In genomic region chr17:28381141-28381825, GRCh38 we compare ENCODE assay signal across 12 cellular contexts. TPM values are rescaled to one million over a fixed set of nuclear protein-coding genes. Genes with fewer than 3 reads are reported as not detected.
DNase-seq lines count a peak whose midpoint lies in the region; ATAC-seq, FAIRE-seq and TF ChIP-seq lines count a peak whose summit lies in the region.
"Had no signal": no experiment of that assay in that cellular context is flagged by ENCODE, and none has a peak within 500 bp of the region (broad histone marks: within the 10 kb centered on the region; RNA-seq: fewer than 3 reads in every experiment).

No MANE protein-coding gene starts in this region.

- CTCF ChIA-PET in A549 (lab: Yijun Ruan, JAX): interaction anchor here (2.0 kb wide), 1 partner anchor 36 kb away, joined by 6 read pairs; no protein-coding TSS in a partner anchor

- POLR2A ChIA-PET in A549 (lab: Yijun Ruan, JAX): interaction anchor here (1.5 kb wide), 1 partner anchor 11 kb away, joined by 9 read pairs; the partner anchor contains the start of gene VTN

- H3K4me1 ChIP-seq in A549 (peaks cover 20% of the 10 kb centered on the region), HUES48 (ENCODE audit: control insufficient read depth, insufficient read depth, low read length) (no peaks in the 10 kb centered on the region), colonic mucosa (no peaks in the 10 kb centered on the region)
- H3K4me1 ChIP-seq: SJSA1 had no signal

- H3K36me3 ChIP-seq in HUES48 (ENCODE audit: control insufficient read depth, insufficient read depth, low read length) (no peaks in the 10 kb centered on the region), colonic mucosa (no peaks in the 10 kb centered on the region)

- H3K9me3 ChIP-seq in A549 (no peaks in the 10 kb centered on the region), HUES48 (ENCODE audit: control insufficient read depth, insufficient read depth, low read length) (no peaks in the 10 kb centered on the region), colonic mucosa (no peaks in the 10 kb centered on the region)
- H3K9me3 ChIP-seq: SJSA1 had no signal

- intact Hi-C loops in colonic mucosa (cut with DNase I): loop anchor here (5.0 kb wide), 1 partner anchor 36 kb away; no protein-coding TSS in a partner anchor

- no peak for TF ChIP-seq EP300 in A549 (IDR thresholded peaks at IDR 0.05)

- FAIRE-seq in A549 (lab: Jason Lieb, UNC): no peak

- H3K4me3 ChIP-seq in A549 (no peak overlapping the region), HUES48 (ENCODE audit: low read depth, low read length) (peak overlapping the region; percentile 52; the same call in 1 of the 2 replicates), colonic mucosa (peak overlapping the region; percentile 19)
- H3K4me3 ChIP-seq: GM23248, SJSA1 had no signal

- WGBS in A549 (ENCODE audit: missing lambda C conversion rate): 88% methylated on average over 66 of the region's 72 CpGs

- no peak for ATAC-seq in A549
- no peak for ATAC-seq in HG03432 (IDR thresholded peaks at IDR 0.05; ENCODE audit: unreplicated experiment)

- peak overlapping the region; percentile 76 to 79 for H3K27ac ChIP-seq in A549
- H3K27ac ChIP-seq in HUES48 (ENCODE audit: low read depth, low read length): no peak overlapping the region
- no peak overlapping the region for H3K27ac ChIP-seq in colonic mucosa
- H3K27ac ChIP-seq: GM23248, KMS-11, SJSA1 had no signal

- H3K27me3 ChIP-seq in HUES48 (ENCODE audit: control insufficient read depth, insufficient read depth, low read length) (peaks cover 64% of the 10 kb centered on the region), colonic mucosa (peaks cover 7% of the 10 kb centered on the region)
- H3K27me3 ChIP-seq: SJSA1 had no signal

- no peak for TF ChIP-seq POLR2A in A549 (IDR thresholded peaks at IDR 0.05; ENCODE audit: low read length)

- DNase-seq in A549 (ENCODE audit: low read depth in 1 of 2, low spot score in 1 of 2) (no peak), colonic mucosa (peak; percentile 54), lung microvascular endothelial cell (ENCODE audit: low read depth in 2 of 2) (peak; percentile 27 to 42), A172 (ENCODE audit: low spot score) (no peak), NCI-H1092 treated with DMSO at 0.1 percent for 48 hours (lab: John Stamatoyannopoulos, UW) (no peak), AG08396 (ENCODE audit: low spot score) (no peak)
- DNase-seq: DMS153, GM23248 had no signal

- TF ChIP-seq CTCF in A549 (IDR thresholded peaks at IDR 0.05) (no peak), colonic mucosa (IDR thresholded peaks at IDR 0.05) (peak; percentile 26)

- H3K9ac ChIP-seq in HUES48 (ENCODE audit: low read depth, low read length): no peak overlapping the region
- H3K9ac ChIP-seq in colonic mucosa (ENCODE audit: low read depth in 2 of 2, low read length in 2 of 2): no peak overlapping the region
- H3K9ac ChIP-seq: GM23248, KMS-11 had no signal

- H3K4me2 ChIP-seq in A549: no peak overlapping the region; the same call in 2 of the 3 replicates
- H3K4me2 ChIP-seq: KMS-11 had no signal

- TF ChIP-seq RAD21 in A549 (conservative IDR thresholded peaks at IDR 0.05 in 1 of 2, IDR thresholded peaks at IDR 0.05 in 1 of 2): no peak

TF ChIP-seq in A549, 52 proteins besides CTCF, POLR2A, EP300 and RAD21:
- TF ChIP-seq HDAC2 (IDR thresholded peaks at IDR 0.05) (no peak), CBX2 (IDR thresholded peaks at IDR 0.05; ENCODE audit: borderline replicate concordance, low read depth) (no peak), HES2 (IDR thresholded peaks at IDR 0.05) (no peak)
TF ChIP-seq in A549: peak in this region for 0.

RNA-seq across cellular contexts. Expression of gene SARM1, which starts 9.8 kb away (rescaled TPM):
- 4.0 and 4.8 TPM in 2 replicates for polyA plus RNA-seq in A549 (2011; rRNA removed)
- 4.2 and 6.2 TPM in 2 replicates for polyA plus RNA-seq in A549 (2012; cell fraction: cytosol; rRNA removed)
- polyA plus RNA-seq in A549 (2012; cell fraction: nucleus; rRNA removed): 13.3 and 16.9 TPM in 2 replicates
- polyA plus RNA-seq in A549 (2017; fragmentation: RNase III; extraction: RNeasy Plus Mini Kit Qiagen cat#74134 plus additional on column Dnase treatment): 6.1 to 7.5 TPM (median 6.9 TPM) in 3 replicates
- polyA minus RNA-seq in A549 (2011; rRNA and poly(A)+ RNA removed): 7.6 and 10.6 TPM in 2 replicates
- total RNA-seq in colonic mucosa: 10 to 100 TPM in 1 of 2 donors, 1 to 10 TPM in 1; 7.7 to 10.8 TPM
- 1.5 and 2.4 TPM in 2 replicates for total RNA-seq in lung microvascular endothelial cell
- total RNA-seq in A172 (2014; rRNA removed; shearing (Covaris generic)): 20.2 and 23.2 TPM in 2 replicates

RNA-seq across cellular contexts. Expression of gene VTN, which starts 11.2 kb away (rescaled TPM):
- polyA plus RNA-seq in A549 (2011; rRNA removed) (10.2 and 14.2 TPM in 2 replicates), A549 (2017; fragmentation: RNase III; extraction: RNeasy Plus Mini Kit Qiagen cat#74134 plus additional on column Dnase treatment) (24.5 to 31.1 TPM (median 25.5 TPM) in 3 replicates)
- 9.1 and 12.9 TPM in 2 replicates for polyA plus RNA-seq in A549 (2012; cell fraction: cytosol; rRNA removed)
- polyA plus RNA-seq in A549 (2012; cell fraction: nucleus; rRNA removed): 17.7 and 21.7 TPM in 2 replicates
- polyA minus RNA-seq in A549 (2011; rRNA and poly(A)+ RNA removed): 21.7 and 24.2 TPM in 2 replicates
- total RNA-seq in colonic mucosa (1 to 10 TPM in 1 of 2 donors, not detected in 1; 1.8 TPM), lung microvascular endothelial cell (under 0.01 TPM in 2 replicates)
- total RNA-seq in A172 (2014; rRNA removed; shearing (Covaris generic)): 0.43 and 4.4 TPM in 2 replicates
- total RNA-seq: GM23248 had no signal

RNA-seq across cellular contexts. Expression of gene SEBOX, which starts 16.3 kb away (rescaled TPM):
- polyA plus RNA-seq in A549 (2011; rRNA removed) (not detected in 2 replicates), A549 (2017; fragmentation: RNase III; extraction: RNeasy Plus Mini Kit Qiagen cat#74134 plus additional on column Dnase treatment) (not detected in 3 replicates)
- polyA plus RNA-seq in A549 (2012; cell fraction: cytosol; rRNA removed): not detected in 2 replicates
- not detected in 2 replicates for polyA plus RNA-seq in A549 (2012; cell fraction: nucleus; rRNA removed)
- polyA minus RNA-seq in A549 (2011; rRNA and poly(A)+ RNA removed): not detected in 2 replicates
- total RNA-seq in colonic mucosa (not detected), lung microvascular endothelial cell (not detected in 2 replicates)
- total RNA-seq in A172 (2014; rRNA removed; shearing (Covaris generic)): not detected in 2 replicates
- total RNA-seq: GM23248, SJSA1 had no signal
- polyA plus RNA-seq: GM23248 had no signal

RNA-seq across cellular contexts. Expression of gene POLDIP2, which starts 24.0 kb away (rescaled TPM):
- polyA plus RNA-seq in A549 (2011; rRNA removed) (132 and 162 TPM in 2 replicates), A549 (2017; fragmentation: RNase III; extraction: RNeasy Plus Mini Kit Qiagen cat#74134 plus additional on column Dnase treatment) (125 to 130 TPM (median 127 TPM) in 3 replicates)
- 145 and 182 TPM in 2 replicates for polyA plus RNA-seq in A549 (2012; cell fraction: cytosol; rRNA removed)
- polyA plus RNA-seq in A549 (2012; cell fraction: nucleus; rRNA removed): 98.1 and 111 TPM in 2 replicates
- polyA minus RNA-seq in A549 (2011; rRNA and poly(A)+ RNA removed): 148 and 169 TPM in 2 replicates
- total RNA-seq in colonic mucosa (100 to 1,000 TPM in 1 of 2 donors, 10 to 100 TPM in 1; 80.3 to 132 TPM), lung microvascular endothelial cell (50.8 and 55.6 TPM in 2 replicates)
- 166 and 176 TPM in 2 replicates for total RNA-seq in A172 (2014; rRNA removed; shearing (Covaris generic))

RNA-seq across cellular contexts. Expression of gene SLC46A1, which starts 24.7 kb away (rescaled TPM):
- polyA plus RNA-seq in A549 (2011; rRNA removed) (12.8 and 21.4 TPM in 2 replicates), A549 (2017; fragmentation: RNase III; extraction: RNeasy Plus Mini Kit Qiagen cat#74134 plus additional on column Dnase treatment) (21.5 to 23.8 TPM (median 23.7 TPM) in 3 replicates)
- polyA plus RNA-seq in A549 (2012; cell fraction: cytosol; rRNA removed): 11.7 and 15.4 TPM in 2 replicates
- polyA plus RNA-seq in A549 (2012; cell fraction: nucleus; rRNA removed): 29.2 and 33.8 TPM in 2 replicates
- 41.4 and 41.5 TPM in 2 replicates for polyA minus RNA-seq in A549 (2011; rRNA and poly(A)+ RNA removed)
- total RNA-seq in colonic mucosa (1 to 10 TPM; 4.3 to 5.4 TPM), lung microvascular endothelial cell (0.44 and 0.60 TPM in 2 replicates)
- 2.5 and 4.9 TPM in 2 replicates for total RNA-seq in A172 (2014; rRNA removed; shearing (Covaris generic))

Comparison
In these comparisons a context has a peak if more than half of its experiments do, and no peak if none do; other contexts are left out.
1. DNase-seq: peak in colonic mucosa (single experiment) and lung microvascular endothelial cell (2 of 2); none in A549 (0 of 2), A172 (single experiment), NCI-H1092 treated with DMSO at 0.1 percent for 48 hours (single experiment) and AG08396 (single experiment).
2. H3K27ac ChIP-seq: peak in A549 (2 of 2); none in HUES48 (single experiment) and colonic mucosa (single experiment).